8 cellular contexts compared by ENCODE assay signal in the genomic region with DNA sequence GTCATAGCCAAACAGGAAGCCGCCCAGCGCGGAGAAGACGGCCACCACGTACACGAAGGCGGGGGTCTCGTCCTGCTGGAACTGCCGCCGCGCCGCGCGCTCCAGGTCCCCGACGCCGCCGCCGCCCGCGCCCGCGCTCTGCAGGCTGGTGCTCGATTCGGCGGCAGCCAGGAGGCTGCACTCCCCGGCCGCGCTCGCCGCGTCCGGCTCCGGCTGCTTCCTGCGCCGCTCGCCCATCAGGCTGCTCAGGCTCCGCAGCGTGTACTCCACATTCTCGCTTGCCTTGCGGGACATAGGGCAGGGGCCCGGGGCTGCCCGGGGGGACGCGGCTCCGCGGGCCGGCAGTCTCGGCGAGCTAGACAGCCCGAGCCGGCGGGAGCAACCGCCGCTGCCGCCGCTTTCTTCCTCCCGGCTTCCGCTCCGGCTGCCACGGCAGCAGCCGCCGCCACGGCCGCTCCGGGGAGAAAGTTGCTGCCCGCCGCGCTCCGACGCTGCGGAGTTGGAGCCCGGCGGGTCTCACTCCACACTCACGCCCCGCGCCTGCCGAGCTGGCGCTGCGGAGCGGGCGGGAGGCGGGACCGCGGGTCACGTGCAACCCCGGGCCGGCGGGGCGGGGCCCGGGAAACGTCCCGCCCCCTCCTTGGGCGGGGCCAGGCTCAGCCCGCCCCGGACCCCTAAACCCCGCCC. TPM values are rescaled to one million over a fixed set of nuclear protein-coding genes. Genes with fewer than 3 reads are reported as not detected.
A peak's percentile ranks its signal among the peaks of the same experiment; 100 is the strongest.
DNase-seq lines count a peak whose midpoint lies in the region; ATAC-seq and TF ChIP-seq lines count a peak whose summit lies in the region.

A gene (minus strand): TSS at position 567 of the 687 bp plus-strand sequence. CDS start 273 bp downstream, at position 294.

- ATAC-seq in GM19351 (IDR thresholded peaks at IDR 0.05; ENCODE audit: unreplicated experiment) (peak; percentile 77), HG03460 (IDR thresholded peaks at IDR 0.05; ENCODE audit: unreplicated experiment) (peak; percentile 84)

- CTCF ChIA-PET in CD4-positive, alpha-beta memory T cell (lab: Charles Lee; ENCODE audit: partially characterized antibody) = interaction anchor here (1.1 to 9.5 kb wide), 7 partner anchors 11 to 741 kb away, joined by 3 to 185 read pairs (median 7); no protein-coding TSS in a partner anchor

- H3K9me3 ChIP-seq in CD4-positive, alpha-beta memory T cell (ENCODE audit: control insufficient read depth in 1 of 2, low read length in 2 of 2) = no peaks in the 10 kb centered on the region
- H3K9me3 ChIP-seq in NT2/D1 (ENCODE audit: insufficient read depth, low read length) = no peaks in the 10 kb centered on the region
- H3K9me3 ChIP-seq in mucosa of stomach (ENCODE audit: control insufficient read depth, low read length) = no peaks in the 10 kb centered on the region

- H3K4me3 ChIP-seq in CD4-positive, alpha-beta memory T cell (ENCODE audit: low read length in 2 of 2) = peak within 1 kb of the TSS; percentile 40 to 59
- H3K4me3 ChIP-seq in NT2/D1 (ENCODE audit: insufficient read length, low read depth) (peak within 1 kb of the TSS; percentile 78), mucosa of stomach (ENCODE audit: low read length) (peak within 1 kb of the TSS; percentile 75)

- H3K27ac Mint-ChIP-seq in CD4-positive, alpha-beta memory T cell = peak within 1 kb of the TSS; percentile 74 to 92 (median 88)

- H3K9me3 Mint-ChIP-seq in CD4-positive, alpha-beta memory T cell = no peaks in the 10 kb centered on the region

- peaks cover 30% of the 10 kb centered on the region for H3K4me1 ChIP-seq in CD4-positive, alpha-beta memory T cell (ENCODE audit: insufficient read depth, low read length)
- H3K4me1 ChIP-seq in NT2/D1 (ENCODE audit: insufficient read depth, insufficient read length) = no peaks in the 10 kb centered on the region
- peaks cover 28% of the 10 kb centered on the region for H3K4me1 ChIP-seq in mucosa of stomach (ENCODE audit: control insufficient read depth, insufficient read depth, low read length)

- peaks cover 19 to 44% (median 30%) of the 10 kb centered on the region in 4 donors for H3K4me1 Mint-ChIP-seq in CD4-positive, alpha-beta memory T cell

- peaks cover 3% of the 10 kb centered on the region in 2 donors for H3K27me3 Mint-ChIP-seq in CD4-positive, alpha-beta memory T cell

- H3K4me3 Mint-ChIP-seq in CD4-positive, alpha-beta memory T cell = peak within 1 kb of the TSS; percentile 84 to 93 (median 88)

- peak; percentile 54 for TF ChIP-seq POLR2A in erythroblast (IDR thresholded peaks at IDR 0.05; ENCODE audit: low read length)

- intact Hi-C loops in CD4-positive, alpha-beta memory T cell (cut with micrococcal nuclease) = loop anchor here (5.0 kb wide), 2 partner anchors 423 to 483 kb away; no protein-coding TSS in a partner anchor

- H3K9ac ChIP-seq in NT2/D1 (ENCODE audit: insufficient read length, low read depth) (peak within 1 kb of the TSS; percentile 91), mucosa of stomach (ENCODE audit: low read length) (peak within 1 kb of the TSS; percentile 68)

- peak within 1 kb of the TSS; percentile 59 for H3K27ac ChIP-seq in CD4-positive, alpha-beta memory T cell (ENCODE audit: low read depth, low read length)

- no peaks in the 10 kb centered on the region for H3K36me3 ChIP-seq in CD4-positive, alpha-beta memory T cell (ENCODE audit: insufficient read depth, low read length)
- H3K36me3 ChIP-seq in NT2/D1 (ENCODE audit: insufficient read depth, insufficient read length, low read length) = no peaks in the 10 kb centered on the region
- H3K36me3 ChIP-seq in mucosa of stomach (ENCODE audit: control insufficient read depth, insufficient read depth, low read length) = no peaks in the 10 kb centered on the region

- H3K36me3 Mint-ChIP-seq in CD4-positive, alpha-beta memory T cell = peaks cover 0 to 8% of the 10 kb centered on the region in 2 donors

- H3K27me3 ChIP-seq in CD4-positive, alpha-beta memory T cell (ENCODE audit: insufficient read depth, low read length) = no peaks in the 10 kb centered on the region
- H3K27me3 ChIP-seq in NT2/D1 (ENCODE audit: insufficient read depth, insufficient read length) (peaks cover 22% of the 10 kb centered on the region), mucosa of stomach (ENCODE audit: control insufficient read depth, insufficient read depth, low read length) (peaks cover 6% of the 10 kb centered on the region)

- POLR2A ChIA-PET in CD4-positive, alpha-beta memory T cell (lab: Charles Lee; ENCODE audit: partially characterized antibody) = interaction anchor here (0.6 to 2.7 kb wide), 5 partner anchors 10 to 486 kb away, joined by 4 to 12 read pairs (median 5); a partner anchor contains a TSS

- DNase-seq in CD4-positive, alpha-beta memory T cell = peak; percentile 75 to 84 (median 80)
- DNase-seq in NT2/D1 (ENCODE audit: low read depth, low spot score) = peak; percentile 54
- DNase-seq in activated T-cell treated with anti-CD3 and anti-CD28 coated beads for 24 hours (ENCODE audit: low read depth) = peak; percentile 64
- peak; percentile 89 to 94 for DNase-seq in erythroblast (lab: John Stamatoyannopoulos, UW)
- DNase-seq in stimulated activated CD8-positive, alpha-beta memory T cell treated with anti-CD3 and anti-CD28 coated beads, Interleukin-4, amount 100 ng/mL, for 48 hours = peak; percentile 78

RNA-seq across cellular contexts. Expression of the gene that starts here (rescaled TPM):
- total RNA-seq in CD4-positive, alpha-beta memory T cell = 1 to 10 TPM; 5.7 to 6.1 TPM
- polyA plus RNA-seq in CD4-positive, alpha-beta memory T cell = 1 to 10 TPM; 2.3 to 2.8 TPM

Comparison
In these comparisons a context has a peak if more than half of its experiments do, and no peak if none do; other contexts are left out.
1. Peak in every context shown above with its lines: DNase-seq, ATAC-seq, H3K4me3 ChIP-seq and H3K27ac ChIP-seq.